Comparison of ENCODE assay signal across 8 cellular contexts in genomic region chr11:46380340-46381045, GRCh38. TPM values are rescaled to one million over a fixed set of nuclear protein-coding genes. Genes with fewer than 3 reads are reported as not detected.
DNase-seq lines count a peak whose midpoint lies in the region; ATAC-seq and TF ChIP-seq lines count a peak whose summit lies in the region.

No MANE protein-coding gene starts in this region.

- H3K9me3 Mint-ChIP-seq in activated naive CD8-positive, alpha-beta T cell treated with anti-CD3 and anti-CD28 coated beads, Interleukin-2, amount 50 U/mL, for 24 hours, result no peaks in the 10 kb centered on the region

- H3K36me3 Mint-ChIP-seq in activated naive CD8-positive, alpha-beta T cell treated with anti-CD3 and anti-CD28 coated beads, Interleukin-2, amount 50 U/mL, for 24 hours (ENCODE audit: low read depth), result peaks cover 8% of the 10 kb centered on the region

- H3K4me1 Mint-ChIP-seq in activated naive CD8-positive, alpha-beta T cell treated with anti-CD3 and anti-CD28 coated beads, Interleukin-2, amount 50 U/mL, for 24 hours, result peaks cover 9% of the 10 kb centered on the region

- H3K9me3 ChIP-seq in hepatocyte (ENCODE audit: low read depth) (no peaks in the 10 kb centered on the region), skeletal muscle satellite cell (replicated peaks; ENCODE audit: low read length) (no peaks in the 10 kb centered on the region)

- TF ChIP-seq CTCF in AG10803 (conservative IDR thresholded peaks at IDR 0.05; ENCODE audit: low read length), result no peak
- no peak for TF ChIP-seq CTCF in HFF-Myc (IDR thresholded peaks at IDR 0.05; ENCODE audit: low read depth, low read length, missing control alignments)
- no peak for TF ChIP-seq CTCF in hepatocyte (IDR thresholded peaks at IDR 0.05; ENCODE audit: poor library complexity)

- H3K9ac ChIP-seq in skeletal muscle satellite cell (ENCODE audit: low read depth, low read length), result peak overlapping the region; percentile 77

- no peaks in the 10 kb centered on the region for H3K27me3 ChIP-seq in hepatocyte
- H3K27me3 ChIP-seq in skeletal muscle satellite cell (ENCODE audit: control insufficient read depth, insufficient read depth, low read length), result peaks cover 6% of the 10 kb centered on the region

- no peak overlapping the region for H3K27ac Mint-ChIP-seq in activated naive CD8-positive, alpha-beta T cell treated with anti-CD3 and anti-CD28 coated beads, Interleukin-2, amount 50 U/mL, for 24 hours

- H3K4me1 ChIP-seq in hepatocyte (ENCODE audit: insufficient read depth), result peaks cover 27% of the 10 kb centered on the region
- peaks cover 24% of the 10 kb centered on the region for H3K4me1 ChIP-seq in skeletal muscle satellite cell (ENCODE audit: control insufficient read depth, insufficient read depth, low read length)

- peak overlapping the region; percentile 67 for H3K4me3 Mint-ChIP-seq in activated naive CD8-positive, alpha-beta T cell treated with anti-CD3 and anti-CD28 coated beads, Interleukin-2, amount 50 U/mL, for 24 hours

- peaks cover 18% of the 10 kb centered on the region for H3K27me3 Mint-ChIP-seq in activated naive CD8-positive, alpha-beta T cell treated with anti-CD3 and anti-CD28 coated beads, Interleukin-2, amount 50 U/mL, for 24 hours

- H3K4me2 ChIP-seq in hepatocyte (peak overlapping the region; percentile 96), skeletal muscle satellite cell (ENCODE audit: low read length) (peak overlapping the region; percentile 85)

- H3K9me2 ChIP-seq in hepatocyte (replicated peaks; ENCODE audit: insufficient read depth), result no peaks in the 10 kb centered on the region

- peak; percentile 24 for DNase-seq in AG10803 (ENCODE audit: low read depth)
- DNase-seq in HFF-Myc (ENCODE audit: extremely low read depth, low read depth), result no peak
- DNase-seq in SK-N-DZ (ENCODE audit: low spot score), result peak; percentile 97
- peak; percentile 80 for DNase-seq in activated naive CD8-positive, alpha-beta T cell treated with anti-CD3 and anti-CD28 coated beads, Interleukin-2, amount 50 U/mL, for 24 hours
- peak; percentile 79 for DNase-seq in hepatocyte (ENCODE audit: low spot score)
- no peak for DNase-seq in cerebellar nuclear complex (lab: John Stamatoyannopoulos, UW)

- H4K20me1 ChIP-seq in hepatocyte (ENCODE audit: insufficient read depth, poor library complexity, severe bottlenecking), result peaks cover 8% of the 10 kb centered on the region

- peak overlapping the region; percentile 61 for H3K4me3 ChIP-seq in AG10803 (ENCODE audit: low read length)
- H3K4me3 ChIP-seq in HFF-Myc (replicated peaks; ENCODE audit: low read depth, low read length), result peak overlapping the region; percentile 43
- H3K4me3 ChIP-seq in hepatocyte, result peak overlapping the region; percentile 70
- peak overlapping the region; percentile 68 for H3K4me3 ChIP-seq in skeletal muscle satellite cell (ENCODE audit: low read length)

- peak overlapping the region; percentile 88 for H2AFZ ChIP-seq in hepatocyte

- peak; percentile 57 for ATAC-seq in activated naive CD8-positive, alpha-beta T cell treated with anti-CD3 and anti-CD28 coated beads, Interleukin-2, amount 50 U/mL, for 24 hours
- ATAC-seq in GM19395 (IDR thresholded peaks at IDR 0.05; ENCODE audit: unreplicated experiment), result no peak

- 3% methylated on average over 20 of the region's 45 CpGs for WGBS in hepatocyte (ENCODE audit: low lambda C conversion rate, missing lambda C conversion rate)

- peak overlapping the region; percentile 99 for H3K27ac ChIP-seq in hepatocyte

- H3K36me3 ChIP-seq in hepatocyte (replicated peaks; ENCODE audit: insufficient read depth, low read depth) (no peaks in the 10 kb centered on the region), skeletal muscle satellite cell (ENCODE audit: insufficient read depth, low read length) (peaks cover 17% of the 10 kb centered on the region)

- peaks cover 14% of the 10 kb centered on the region for H3K79me2 ChIP-seq in hepatocyte

RNA-seq across cellular contexts. Expression of gene MDK, which starts 1.0 kb away (rescaled TPM):
- polyA plus RNA-seq in SK-N-DZ (2014; cell fraction: cytosol; rRNA removed), result 2,839 and 3,450 TPM in 2 replicates
- polyA plus RNA-seq in SK-N-DZ (2014; cell fraction: nucleus; rRNA removed), result 2,101 and 2,397 TPM in 2 replicates
- 515 and 562 TPM in 2 replicates for total RNA-seq in hepatocyte
- polyA plus RNA-seq in hepatocyte, result 1,225 and 1,549 TPM in 2 replicates
- total RNA-seq in skeletal muscle satellite cell (2012; rRNA removed), result 3.9 and 5.6 TPM in 2 replicates

RNA-seq across cellular contexts. Expression of gene CHRM4, which starts 11.1 kb away (rescaled TPM):
- 2.3 and 4.6 TPM in 2 replicates for polyA plus RNA-seq in SK-N-DZ (2014; cell fraction: cytosol; rRNA removed)
- polyA plus RNA-seq in SK-N-DZ (2014; cell fraction: nucleus; rRNA removed), result 1.6 and 2.3 TPM in 2 replicates
- 0.30 and 0.84 TPM in 2 replicates for total RNA-seq in hepatocyte
- polyA plus RNA-seq in hepatocyte, result 0.30 TPM in 1 of 2 replicates, not detected in the other
- not detected in 2 replicates for total RNA-seq in skeletal muscle satellite cell (2012; rRNA removed)

RNA-seq across cellular contexts. Expression of gene DGKZ, which starts 33.2 kb away (rescaled TPM):
- 54.5 and 58.7 TPM in 2 replicates for polyA plus RNA-seq in SK-N-DZ (2014; cell fraction: cytosol; rRNA removed)
- polyA plus RNA-seq in SK-N-DZ (2014; cell fraction: nucleus; rRNA removed), result 148 and 162 TPM in 2 replicates
- total RNA-seq in hepatocyte, result 26.6 and 28.2 TPM in 2 replicates
- 42.9 and 52.4 TPM in 2 replicates for polyA plus RNA-seq in hepatocyte
- 42.6 and 48.1 TPM in 2 replicates for total RNA-seq in skeletal muscle satellite cell (2012; rRNA removed)

Comparison
In these comparisons a context has a peak if more than half of its experiments do, and no peak if none do; other contexts are left out.
1. DNase-seq: peak in AG10803 (single experiment), SK-N-DZ (single experiment), activated naive CD8-positive, alpha-beta T cell treated with anti-CD3 and anti-CD28 coated beads, Interleukin-2, amount 50 U/mL, for 24 hours (single experiment) and hepatocyte (single experiment); none in HFF-Myc (single experiment) and cerebellar nuclear complex (0 of 2).
2. Peak in every context shown above with its lines, with median percentiles within 50 percentile points of each other: H3K4me3 ChIP-seq.